Comparison of ENCODE assay signal across 21 cellular contexts in the genomic region with DNA sequence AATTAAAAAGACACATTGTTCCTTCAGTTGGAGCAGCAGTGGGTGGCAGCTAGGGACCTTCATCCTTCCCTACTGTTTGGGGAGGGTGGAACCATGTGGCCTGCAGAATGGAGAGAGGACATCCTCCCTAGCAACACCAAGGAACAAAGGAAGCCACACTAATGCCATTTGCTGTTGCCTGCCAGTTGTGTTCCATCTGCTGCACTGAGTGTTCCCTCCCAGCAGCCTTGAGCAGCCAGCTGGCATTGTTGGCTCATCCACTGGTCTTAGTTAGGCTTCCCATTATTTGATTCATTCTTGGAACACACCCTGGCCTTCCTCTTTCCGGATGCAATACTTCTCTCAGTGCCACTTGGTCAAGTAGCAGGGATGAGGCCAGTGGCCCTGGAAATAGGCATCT. TPM values are rescaled to one million over a fixed set of nuclear protein-coding genes. Genes with fewer than 3 reads are reported as not detected.
DNase-seq lines count a peak whose midpoint lies in the region.
"Had no signal": no experiment of that assay in that cellular context is flagged by ENCODE, and none has a peak within 500 bp of the region (broad histone marks: within the 10 kb centered on the region; RNA-seq: fewer than 3 reads in every experiment).

No MANE protein-coding gene starts in this region.

- no peaks in the 10 kb centered on the region for H3K4me1 Mint-ChIP-seq in immature natural killer cell

- peak; percentile 47 for DNase-seq in DMS53 (lab: John Stamatoyannopoulos, UW)
- no peak for DNase-seq in DMS53 treated with DMSO at 0.1 percent for 48 hours (lab: John Stamatoyannopoulos, UW; ENCODE audit: unreplicated experiment)
- peak; percentile 67 for DNase-seq in NCI-H2171 treated with DMSO at 0.1 percent for 48 hours (lab: John Stamatoyannopoulos, UW)
- peak; percentile 37 for DNase-seq in cerebellar cortex (ENCODE audit: low spot score)
- DNase-seq in posterior cingulate gyrus = peak in 6 of 10 donors; percentile 21 to 87 (median 26)
- DNase-seq in immature natural killer cell = no peak
- no peak for DNase-seq in NCI-H345 (lab: John Stamatoyannopoulos, UW)
- no peak for DNase-seq in activated effector memory CD4-positive, alpha-beta T cell treated with Interleukin-2 at 50 U/mL for 16 hours
- DNase-seq: activated CD4-positive, CD25-positive, alpha-beta regulatory T cell treated with anti-CD3 and anti-CD28 coated beads, Interleukin-2, amount 50 U/mL, for 72 hours; activated CD8-positive, alpha-beta T cell treated with anti-CD3 and anti-CD28 coated beads, Interleukin-2, amount 10 ng/mL, durations not matched to agents 7 days and 5 days; activated naive CD4-positive, alpha-beta T cell treated with anti-CD3 and anti-CD28 coated beads, Interleukin-2, amount 50 U/mL, for 16 hours; activated T-cell treated with anti-CD3 and anti-CD28 coated beads, Interleukin-2, amount 50 U/mL, for 24 hours; Calu3; Karpas-422; left cardiac atrium; NCI-H2081 treated with DMSO at 0.1 percent for 48 hours; RPMI8226; stimulated activated CD4-positive, alpha-beta T cell treated with anti-CD3 and anti-CD28 coated beads, Interleukin-4, amount 100 ng/mL, for 1 hour; trophoblast cell had no signal

- intact Hi-C loops in posterior cingulate gyrus (cut with DNase I) = no loop called here

- H3K27me3 Mint-ChIP-seq in immature natural killer cell (ENCODE audit: low read depth in 3 of 3) = peaks cover 0 to 1% (median 0%) of the 10 kb centered on the region in 3 donors

- no peak overlapping the region for H3K4me3 Mint-ChIP-seq in immature natural killer cell
- H3K4me3 Mint-ChIP-seq: activated CD8-positive, alpha-beta T cell treated with anti-CD3 and anti-CD28 coated beads, Interleukin-2, amount 10 ng/mL, durations not matched to agents 7 days and 5 days; activated T-cell treated with anti-CD3 and anti-CD28 coated beads, Interleukin-2, amount 50 U/mL, for 24 hours; stimulated activated naive CD8-positive, alpha-beta T cell treated with anti-CD3 and anti-CD28 coated beads, Interleukin-15, Interleukin-2, amounts not matched to agents 100 ng/mL and 50 ng/mL, for 24 hours had no signal

- peaks cover 0 to 2% (median 0%) of the 10 kb centered on the region in 6 donors for H3K9me3 Mint-ChIP-seq in immature natural killer cell
- H3K9me3 Mint-ChIP-seq: activated T-cell treated with anti-CD3 and anti-CD28 coated beads, Interleukin-2, amount 50 U/mL, for 24 hours; stimulated activated naive CD8-positive, alpha-beta T cell treated with anti-CD3 and anti-CD28 coated beads, Interleukin-15, Interleukin-2, amounts not matched to agents 100 ng/mL and 50 ng/mL, for 24 hours had no signal

- no peaks in the 10 kb centered on the region for H3K36me3 Mint-ChIP-seq in immature natural killer cell

- H3K27ac Mint-ChIP-seq in immature natural killer cell = no peak overlapping the region
- H3K27ac Mint-ChIP-seq: activated CD8-positive, alpha-beta T cell treated with anti-CD3 and anti-CD28 coated beads, Interleukin-2, amount 10 ng/mL, durations not matched to agents 7 days and 5 days; activated T-cell treated with anti-CD3 and anti-CD28 coated beads, Interleukin-2, amount 50 U/mL, for 24 hours; progenitor cell of endocrine pancreas; stimulated activated naive CD8-positive, alpha-beta T cell treated with anti-CD3 and anti-CD28 coated beads, Interleukin-15, Interleukin-2, amounts not matched to agents 100 ng/mL and 50 ng/mL, for 24 hours had no signal

RNA-seq across cellular contexts. Expression of a gene that starts 25.0 kb away (rescaled TPM):
- 1 to 10 TPM in 2 of 3 donors, under 1 TPM in 1; 0.52 to 2.2 (median 1.3) TPM for polyA plus RNA-seq in immature natural killer cell

RNA-seq across cellular contexts. Expression of a gene that starts 59.7 kb away (rescaled TPM):
- 10 to 100 TPM; 17.6 to 25.2 (median 23.7) TPM for polyA plus RNA-seq in immature natural killer cell

Comparison
In these comparisons a context has a peak if more than half of its experiments do, and no peak if none do; other contexts are left out.
1. DNase-seq: peak in DMS53 (single experiment), NCI-H2171 treated with DMSO at 0.1 percent for 48 hours (single experiment), cerebellar cortex (single experiment) and posterior cingulate gyrus (6 of 10); none in DMS53 treated with DMSO at 0.1 percent for 48 hours (single experiment), immature natural killer cell (0 of 3), NCI-H345 (single experiment) and activated effector memory CD4-positive, alpha-beta T cell treated with Interleukin-2 at 50 U/mL for 16 hours (single experiment).